13 cellular contexts compared by ENCODE assay signal in the genomic region with DNA sequence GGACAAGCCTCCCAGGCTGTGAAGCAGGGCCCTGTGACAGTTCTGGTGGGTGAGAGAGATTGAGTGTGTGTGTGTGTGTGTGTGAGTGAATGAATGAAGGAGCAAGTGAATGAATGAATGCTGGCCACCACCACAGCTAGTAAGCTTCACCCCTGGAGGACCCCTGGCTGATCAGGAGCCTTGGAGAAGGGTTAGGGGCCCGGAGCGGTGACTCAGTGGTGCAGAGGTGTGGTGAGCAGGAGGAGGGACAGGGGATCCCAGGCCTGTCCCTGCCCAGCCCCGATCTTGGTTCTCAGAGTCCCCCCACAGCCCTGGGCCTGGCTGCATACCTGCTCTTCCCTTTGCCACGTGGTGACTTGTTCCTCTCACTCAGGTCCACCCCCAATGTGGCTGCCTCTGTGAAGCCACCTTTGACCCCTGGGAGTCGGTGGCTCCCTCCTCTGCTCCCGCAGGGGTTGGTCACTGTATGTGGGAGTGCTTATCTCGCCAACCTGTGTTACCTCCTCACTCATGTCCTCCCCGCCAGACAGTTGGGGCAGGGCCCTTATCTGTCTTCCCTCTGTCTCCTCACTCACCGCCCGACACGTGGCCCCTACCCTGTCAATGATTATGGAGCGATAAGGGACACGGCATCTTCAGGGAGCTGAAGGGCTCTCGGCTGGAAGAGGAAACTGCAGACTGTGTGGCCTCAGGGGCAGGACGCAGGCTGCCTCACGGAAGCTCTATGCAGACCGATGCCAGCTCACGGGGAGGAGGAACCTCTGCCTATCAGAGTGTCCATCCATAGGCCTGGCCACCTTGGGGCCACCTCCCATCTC.
A peak's percentile ranks its signal among the peaks of the same experiment; 100 is the strongest.
DNase-seq lines count a peak whose midpoint lies in the region; ATAC-seq and TF ChIP-seq lines count a peak whose summit lies in the region.
"Had no signal": no experiment of that assay in that cellular context is flagged by ENCODE, and none has a peak within 500 bp of the region (broad histone marks: within the 10 kb centered on the region; RNA-seq: fewer than 3 reads in every experiment).

No MANE protein-coding gene starts in this region.

- no peak overlapping the region for H3K4me3 ChIP-seq in heart right ventricle
- no peak overlapping the region for H3K4me3 ChIP-seq in mesenchymal stem cell (ENCODE audit: insufficient read depth in 1 of 2, low read depth in 1 of 2, low read length in 2 of 2)
- H3K4me3 ChIP-seq: SJSA1 had no signal

- peak overlapping the region; percentile 47 for H4K91ac ChIP-seq in mesenchymal stem cell (ENCODE audit: low read length)

- no peaks in the 10 kb centered on the region for H3K36me3 Mint-ChIP-seq in WTC11

- no peak overlapping the region for H3K4me3 Mint-ChIP-seq in WTC11
- H3K4me3 Mint-ChIP-seq: CD4-positive, alpha-beta T cell had no signal

- H3K4me2 ChIP-seq in mesenchymal stem cell (ENCODE audit: low read length, poor library complexity, severe bottlenecking), result no peak overlapping the region

- H3K18ac ChIP-seq in mesenchymal stem cell (ENCODE audit: low read depth in 1 of 2, low read length in 2 of 2), result peak overlapping the region in 1 of 2 experiments; percentile 50

- H3K4ac ChIP-seq in mesenchymal stem cell (ENCODE audit: low read depth in 1 of 2, low read length in 2 of 2), result peak overlapping the region; percentile 18 to 52

- H3K27ac Mint-ChIP-seq in WTC11, result 0 out of 2 replicates have a peak overlapping the region, but pooled peaks have one; percentile 28
- H3K27ac Mint-ChIP-seq: CD4-positive, alpha-beta T cell had no signal

- intact Hi-C loops in Right ventricle myocardium superior (cut with DNase I), result no loop called here
- intact Hi-C loops in heart right ventricle (cut with DNase I), result no loop called here
- intact Hi-C loops in cardiac septum (cut with DNase I), result no loop called here

- H3K23ac ChIP-seq in mesenchymal stem cell (ENCODE audit: low read length in 2 of 2), result no peak overlapping the region

- no peaks in the 10 kb centered on the region for H3K79me1 ChIP-seq in mesenchymal stem cell (replicated peaks; ENCODE audit: low read length, poor library complexity, severe bottlenecking)

- peak overlapping the region; percentile 33 for H4K8ac ChIP-seq in mesenchymal stem cell (ENCODE audit: low read length)

- TF ChIP-seq CTCF in heart right ventricle (IDR thresholded peaks at IDR 0.05), result no peak
- TF ChIP-seq CTCF in WTC11 (IDR thresholded peaks at IDR 0.05), result no peak

- H3K4me1 ChIP-seq in heart right ventricle (no peaks in the 10 kb centered on the region), mesenchymal stem cell (ENCODE audit: control insufficient read depth, insufficient read depth, low read depth, low read length) (no peaks in the 10 kb centered on the region)

- WGBS in heart right ventricle, 2 donors, result 39% methylated on average over 18 of the region's 18 CpGs
- 88% methylated on average over 16 of the region's 18 CpGs for WGBS in mesenchymal stem cell

- no peaks in the 10 kb centered on the region for H3K4me1 Mint-ChIP-seq in WTC11

- H3K27me3 ChIP-seq in heart right ventricle (peaks cover 0 to 25% (median 5%) of the 10 kb centered on the region in 7 donors), mesenchymal stem cell (ENCODE audit: control insufficient read depth in 1 of 2, insufficient read depth in 1 of 2, low read length in 2 of 2) (peaks cover 0 to 29% of the 10 kb centered on the region in 2 experiments)
- H3K27me3 ChIP-seq: SJSA1 had no signal

- H2BK12ac ChIP-seq in mesenchymal stem cell (ENCODE audit: low read length in 2 of 2), result peak overlapping the region; percentile 23 to 56

- H2BK5ac ChIP-seq in mesenchymal stem cell (ENCODE audit: low read depth, low read length, poor library complexity, severe bottlenecking), result no peak overlapping the region

- H2AK5ac ChIP-seq in mesenchymal stem cell (ENCODE audit: low read length, severe bottlenecking), result no peak overlapping the region

- H3K9ac ChIP-seq in mesenchymal stem cell (ENCODE audit: low read length), result no peak overlapping the region

- peak; percentile 32 for ATAC-seq in Right ventricle myocardium superior (ENCODE audit: poor library complexity)
- ATAC-seq in heart right ventricle, result no peak
- no peak for ATAC-seq in WTC11
- no peak for ATAC-seq in HG02763 (IDR thresholded peaks at IDR 0.05; ENCODE audit: unreplicated experiment)

- CTCF ChIA-PET in WTC11 (lab: Charles Lee), result no interaction called here

- H3K27ac ChIP-seq in heart right ventricle (no peak overlapping the region), mesenchymal stem cell (ENCODE audit: low read length, poor library complexity, severe bottlenecking) (no peak overlapping the region)
- H3K27ac ChIP-seq: SJSA1 had no signal

- no peaks in the 10 kb centered on the region for H3K27me3 Mint-ChIP-seq in WTC11 (ENCODE audit: low read depth)

- no peak overlapping the region for H2BK120ac ChIP-seq in mesenchymal stem cell (ENCODE audit: low read depth, low read length)

- H2BK15ac ChIP-seq in mesenchymal stem cell (ENCODE audit: low read depth, poor library complexity, severe bottlenecking), result no peak overlapping the region

- H2AFZ ChIP-seq in mesenchymal stem cell (ENCODE audit: low read depth, low read length), result no peak overlapping the region

- H3K9me3 ChIP-seq in heart right ventricle (no peaks in the 10 kb centered on the region), mesenchymal stem cell (ENCODE audit: control insufficient read depth, low read length) (no peaks in the 10 kb centered on the region)
- H3K9me3 ChIP-seq: SJSA1 had no signal

- H3K36me3 ChIP-seq in heart right ventricle (no peaks in the 10 kb centered on the region), mesenchymal stem cell (ENCODE audit: control insufficient read depth in 1 of 2, insufficient read depth in 2 of 2, low read depth in 1 of 2, low read length in 2 of 2) (no peaks in the 10 kb centered on the region)
- H3K36me3 ChIP-seq: SJSA1 had no signal

- no peak for DNase-seq in Right ventricle myocardium superior
- no peak for DNase-seq in heart right ventricle
- DNase-seq in WTC11 (ENCODE audit: low spot score), result no peak
- DNase-seq in mesenchymal stem cell, result no peak
- DNase-seq in stimulated activated CD8-positive, alpha-beta memory T cell treated with anti-CD3 and anti-CD28 coated beads, Interleukin-4, amount 100 ng/mL, for 48 hours, result no peak
- no peak for DNase-seq in NCI-H345 treated with DMSO at 0.1 percent for 48 hours (lab: John Stamatoyannopoulos, UW; ENCODE audit: unreplicated experiment)
- DNase-seq in cardiac septum (ENCODE audit: low spot score), result no peak
- DNase-seq: activated effector memory CD4-positive, alpha-beta T cell treated with Interleukin-2 at 50 U/mL for 16 hours; CD4-positive, alpha-beta T cell; NCI-H1417; NCI-H446 had no signal

- POLR2A ChIA-PET in WTC11 (lab: Charles Lee), result no interaction called here

- peak overlapping the region in 1 of 2 experiments; percentile 89 for H3K14ac ChIP-seq in mesenchymal stem cell (ENCODE audit: low read length in 2 of 2)

- no peaks in the 10 kb centered on the region for H3K9me3 Mint-ChIP-seq in WTC11
- H3K9me3 Mint-ChIP-seq: CD4-positive, alpha-beta T cell had no signal

TF ChIP-seq in WTC11, 78 proteins besides CTCF, POLR2A, EP300 and RAD21:
- TF ChIP-seq MXD4 (CRISPR knock-in tag; IDR thresholded peaks at IDR 0.05; ENCODE audit: borderline replicate concordance), result no peak
- TF ChIP-seq, protein P1, sequence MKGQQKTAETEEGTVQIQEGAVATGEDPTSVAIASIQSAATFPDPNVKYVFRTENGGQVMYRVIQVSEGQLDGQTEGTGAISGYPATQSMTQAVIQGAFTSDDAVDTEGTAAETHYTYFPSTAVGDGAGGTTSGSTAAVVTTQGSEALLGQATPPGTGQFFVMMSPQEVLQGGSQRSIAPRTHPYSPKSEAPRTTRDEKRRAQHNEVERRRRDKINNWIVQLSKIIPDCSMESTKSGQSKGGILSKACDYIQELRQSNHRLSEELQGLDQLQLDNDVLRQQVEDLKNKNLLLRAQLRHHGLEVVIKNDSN (CRISPR knock-in tag; IDR thresholded peaks at IDR 0.05), result no peak
- TF ChIP-seq, protein P2, sequence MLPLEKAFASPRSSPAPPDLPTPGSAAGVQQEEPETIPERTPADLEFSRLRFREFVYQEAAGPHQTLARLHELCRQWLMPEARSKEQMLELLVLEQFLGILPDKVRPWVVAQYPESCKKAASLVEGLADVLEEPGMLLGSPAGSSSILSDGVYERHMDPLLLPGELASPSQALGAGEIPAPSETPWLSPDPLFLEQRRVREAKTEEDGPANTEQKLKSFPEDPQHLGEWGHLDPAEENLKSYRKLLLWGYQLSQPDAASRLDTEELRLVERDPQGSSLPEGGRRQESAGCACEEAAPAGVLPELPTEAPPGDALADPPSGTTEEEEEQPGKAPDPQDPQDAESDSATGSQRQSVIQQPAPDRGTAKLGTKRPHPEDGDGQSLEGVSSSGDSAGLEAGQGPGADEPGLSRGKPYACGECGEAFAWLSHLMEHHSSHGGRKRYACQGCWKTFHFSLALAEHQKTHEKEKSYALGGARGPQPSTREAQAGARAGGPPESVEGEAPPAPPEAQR (CRISPR knock-in tag; IDR thresholded peaks at IDR 0.05), result no peak
